Comparison of ENCODE assay signal across 16 cellular contexts in genomic region chr19:49014870-49015255, GRCh38. TPM values are rescaled to one million over a fixed set of nuclear protein-coding genes. Genes with fewer than 3 reads are reported as not detected.
A peak's percentile ranks its signal among the peaks of the same experiment; 100 is the strongest.
DNase-seq lines count a peak whose midpoint lies in the region; ATAC-seq and TF ChIP-seq lines count a peak whose summit lies in the region.
"Had no signal": no experiment of that assay in that cellular context is flagged by ENCODE, and none has a peak within 500 bp of the region (broad histone marks: within the 10 kb centered on the region; RNA-seq: fewer than 3 reads in every experiment).

No MANE protein-coding gene starts in this region.

- peaks cover 33% of the 10 kb centered on the region for H3K36me3 ChIP-seq in RWPE2 (ENCODE audit: low read depth)

- peaks cover 4% of the 10 kb centered on the region for H3K27me3 Mint-ChIP-seq in Calu3 (ENCODE audit: unreplicated experiment)
- H3K27me3 Mint-ChIP-seq: B cell had no signal

- no peaks in the 10 kb centered on the region for H3K9me3 Mint-ChIP-seq in Calu3 (ENCODE audit: low read depth, unreplicated experiment)

- no peak for ATAC-seq in RWPE2 (ENCODE audit: low read depth)
- no peak for ATAC-seq in GM21360 (IDR thresholded peaks at IDR 0.05; ENCODE audit: unreplicated experiment)
- ATAC-seq: SK-N-SH treated with all-trans-retinoic acid at 6 μM for 48 hours had no signal

- no peak overlapping the region for H3K4me3 ChIP-seq in RWPE2 (ENCODE audit: severe bottlenecking)

- intact Hi-C loops in Calu3 (cut with micrococcal nuclease; ENCODE audit: unreplicated experiment): no loop called here

- H3K36me3 Mint-ChIP-seq in Calu3 (ENCODE audit: insufficient read depth, unreplicated experiment): peaks cover 85% of the 10 kb centered on the region

- no peaks in the 10 kb centered on the region for H3K9me3 ChIP-seq in RWPE2 (ENCODE audit: severe bottlenecking)

- H3K4me3 Mint-ChIP-seq in Calu3 (ENCODE audit: low read depth, unreplicated experiment): no peak overlapping the region
- H3K4me3 Mint-ChIP-seq: H9 had no signal

- BruUV-seq in Calu3 (replicated peaks; lab: Mats Ljungman, UMichigan): no TSS peak

- H3K27me3 ChIP-seq in RWPE2 (ENCODE audit: insufficient read depth, poor library complexity, severe bottlenecking): no peaks in the 10 kb centered on the region

- H3K4me1 Mint-ChIP-seq in Calu3 (ENCODE audit: low read depth, unreplicated experiment): peaks cover 11% of the 10 kb centered on the region

- no peak overlapping the region for H3K27ac ChIP-seq in RWPE2 (ENCODE audit: poor library complexity, severe bottlenecking)
- H3K27ac ChIP-seq: KMS-11 had no signal

- no peak for DNase-seq in Calu3
- peak; percentile 61 for DNase-seq in RWPE2 (ENCODE audit: low spot score)
- no peak for DNase-seq in central memory CD4-positive, alpha-beta T cell
- DNase-seq: DMS 273 treated with DMSO at 0.1 percent for 48 hours, H9, NCI-H1417, NCI-H187, NCI-H2107, NCI-H510A, SIG-M5 had no signal

- CTCF ChIA-PET in Calu3 (lab: Charles Lee): no interaction called here

- TF ChIP-seq CTCF in Calu3 (IDR thresholded peaks at IDR 0.05; ENCODE audit: unreplicated experiment) (no peak), RWPE2 (IDR thresholded peaks at IDR 0.05; ENCODE audit: poor library complexity, severe bottlenecking) (no peak)

- no peaks in the 10 kb centered on the region for H3K4me1 ChIP-seq in RWPE2 (ENCODE audit: insufficient read depth, poor library complexity, severe bottlenecking)

- peak overlapping the region; percentile 15 for H3K27ac Mint-ChIP-seq in Calu3 (ENCODE audit: unreplicated experiment)
- H3K27ac Mint-ChIP-seq: B cell had no signal

RNA-seq across cellular contexts. Expression of gene LHB, which starts 2.0 kb away (rescaled TPM):
- 1.1 TPM in 1 of 2 replicates, not detected in the other for total RNA-seq in Calu3 (2022)
- total RNA-seq: A172, H9, RPMI7951 had no signal

RNA-seq across cellular contexts. Expression of gene CGB3, which starts 9.3 kb away (rescaled TPM):
- 1.1 TPM in 1 of 2 replicates, not detected in the other for total RNA-seq in Calu3 (2022)
- total RNA-seq: B cell, RPMI7951 had no signal

RNA-seq across cellular contexts. Expression of gene CGB2, which starts 16.8 kb away (rescaled TPM):
- 0.52 TPM in 1 of 2 replicates, not detected in the other for total RNA-seq in Calu3 (2022)
- total RNA-seq: A172, B cell, RPMI7951 had no signal

RNA-seq across cellular contexts. Expression of gene RUVBL2, which starts 21.2 kb away (rescaled TPM):
- 184 and 199 TPM in 2 replicates for total RNA-seq in Calu3 (2022)

RNA-seq across cellular contexts. Expression of gene GYS1, which starts 21.8 kb away (rescaled TPM):
- total RNA-seq in Calu3 (2022): 59.6 and 64.7 TPM in 2 replicates
